8 cellular contexts compared by ENCODE assay signal in genomic region chr9:36597412-36598178, GRCh38. TPM values are rescaled to one million over a fixed set of nuclear protein-coding genes. Genes with fewer than 3 reads are reported as not detected.
A peak's percentile ranks its signal among the peaks of the same experiment; 100 is the strongest.
DNase-seq lines count a peak whose midpoint lies in the region; ATAC-seq and TF ChIP-seq lines count a peak whose summit lies in the region.

No MANE protein-coding gene starts in this region.

- no peak overlapping the region for H3K4me3 ChIP-seq in A673 (ENCODE audit: low read depth, low read length, poor library complexity, severe bottlenecking)
- H3K4me3 ChIP-seq in PC-3 (ENCODE audit: low read length) = no peak overlapping the region
- no peak overlapping the region for H3K4me3 ChIP-seq in tibial artery
- H3K4me3 ChIP-seq in upper lobe of left lung = no peak overlapping the region

- H3K79me2 ChIP-seq in PC-3 (ENCODE audit: low read length) = peaks cover 3% of the 10 kb centered on the region; the same call in 1 of the 2 replicates

- no peak overlapping the region for H2AFZ ChIP-seq in PC-3 (ENCODE audit: low read length)

- H3K27me3 ChIP-seq in A673 (replicated peaks; ENCODE audit: insufficient read depth, low read depth, low read length, poor library complexity) = no peaks in the 10 kb centered on the region
- H3K27me3 ChIP-seq in PC-3 (ENCODE audit: low read length) = no peaks in the 10 kb centered on the region
- H3K27me3 ChIP-seq in tibial artery = no peaks in the 10 kb centered on the region
- H3K27me3 ChIP-seq in upper lobe of left lung = no peaks in the 10 kb centered on the region

- no peaks in the 10 kb centered on the region for H3K9me2 ChIP-seq in PC-3 (replicated peaks; ENCODE audit: low read length)

- 76 to 81% methylated on average over 2 of the region's 2 CpGs for WGBS in upper lobe of left lung, 2 donors

- H3K4me1 ChIP-seq in A673 (ENCODE audit: insufficient read depth, low read length, poor library complexity, severe bottlenecking) (peaks cover 9% of the 10 kb centered on the region), PC-3 (ENCODE audit: insufficient read depth, low read length) (no peaks in the 10 kb centered on the region), tibial artery (no peaks in the 10 kb centered on the region), upper lobe of left lung (no peaks in the 10 kb centered on the region)

- CTCF ChIA-PET in A673 (lab: Charles Lee) (no interaction called here), PC-3 (lab: Charles Lee) (no interaction called here)

- POLR2A ChIA-PET in A673 (lab: Charles Lee; ENCODE audit: low non-redundant PET) (no interaction called here), PC-3 (lab: Charles Lee; ENCODE audit: unreplicated experiment) (no interaction called here)

- H3K27ac ChIP-seq in A673 (ENCODE audit: low read depth, low read length, poor library complexity, severe bottlenecking) (peak overlapping the region; percentile 58), PC-3 (ENCODE audit: low read length) (no peak overlapping the region), tibial artery (no peak overlapping the region), upper lobe of left lung (no peak overlapping the region)

- peaks cover 81% of the 10 kb centered on the region for H3K36me3 ChIP-seq in A673 (ENCODE audit: insufficient read depth, low read length, poor library complexity, severe bottlenecking)
- peaks cover 32% of the 10 kb centered on the region for H3K36me3 ChIP-seq in PC-3 (ENCODE audit: low read depth, low read length)
- no peaks in the 10 kb centered on the region for H3K36me3 ChIP-seq in tibial artery
- H3K36me3 ChIP-seq in upper lobe of left lung = no peaks in the 10 kb centered on the region

- H3K4me2 ChIP-seq in PC-3 (ENCODE audit: low read length) = no peak overlapping the region

- DNase-seq in A673 (ENCODE audit: low spot score) (peak; percentile 50), PC-3 (peak; percentile 47), fibroblast of the conjunctiva (ENCODE audit: low read depth) (peak; percentile 49), tibial artery (no peak), NCI-H524 treated with DMSO at 0.1 percent for 48 hours (lab: John Stamatoyannopoulos, UW) (no peak), upper lobe of left lung (no peak)

- no peaks in the 10 kb centered on the region for H4K20me1 ChIP-seq in PC-3 (ENCODE audit: low read length)

- H3F3A ChIP-seq in PC-3 (ENCODE audit: low read length, unreplicated experiment) = no peaks in the 10 kb centered on the region

- peak; percentile 78 for ATAC-seq in PC-3
- no peak for ATAC-seq in GM18907 (IDR thresholded peaks at IDR 0.05; ENCODE audit: unreplicated experiment)
- no peak for ATAC-seq in upper lobe of left lung (ENCODE audit: low FRiP score in 2 of 2)

- TF ChIP-seq CTCF in A673 (conservative IDR thresholded peaks at IDR 0.05; ENCODE audit: low read depth, low read length) = peak; percentile 52
- peak; percentile 77 for TF ChIP-seq CTCF in GM12872 (IDR thresholded peaks at IDR 0.05; ENCODE audit: insufficient read depth, low read depth, low read length)
- peak; percentile 59 for TF ChIP-seq CTCF in PC-3 (conservative IDR thresholded peaks at IDR 0.05; ENCODE audit: low read depth, low read length)
- peak; percentile 11 to 24 for TF ChIP-seq CTCF in tibial artery (IDR thresholded peaks at IDR 0.05)
- peak in 3 of 6 experiments; percentile 12 to 45 (median 44) for TF ChIP-seq CTCF in upper lobe of left lung (IDR thresholded peaks at IDR 0.05)

- no peak for TF ChIP-seq EP300 in upper lobe of left lung (IDR thresholded peaks at IDR 0.05)

- TF ChIP-seq POLR2A in upper lobe of left lung (IDR thresholded peaks at IDR 0.05) = no peak

- intact Hi-C loops in A673 (cut with micrococcal nuclease; ENCODE audit: unreplicated experiment) = no loop called here
- intact Hi-C loops in PC-3 (cut with micrococcal nuclease) = no loop called here
- intact Hi-C loops in tibial artery (cut with DNase I; ENCODE audit: low total_unique reads) = no loop called here

- BruUV-seq in A673 (replicated peaks; lab: Mats Ljungman, UMichigan) = no TSS peak
- BruUV-seq in PC-3 (replicated peaks; lab: Mats Ljungman, UMichigan) = no TSS peak

- no peak overlapping the region for H3K9ac ChIP-seq in PC-3 (ENCODE audit: low read length)

- H3K9me3 ChIP-seq in A673 (ENCODE audit: low read depth, low read length, poor library complexity, severe bottlenecking) (no peaks in the 10 kb centered on the region), PC-3 (ENCODE audit: low read length) (no peaks in the 10 kb centered on the region), tibial artery (no peaks in the 10 kb centered on the region), upper lobe of left lung (no peaks in the 10 kb centered on the region)

RNA-seq across cellular contexts. Expression of gene MELK, which starts 24.9 kb away (rescaled TPM):
- 80.9 and 87.8 TPM in 2 replicates for total RNA-seq in A673 (2021)
- 40.8 and 43.9 TPM in 2 replicates for total RNA-seq in PC-3 (2014; rRNA removed)
- 1 to 10 TPM in 4 of 6 donors, under 1 TPM in 1, not detected in 1; 0.55 to 4.0 (median 2.0) TPM for total RNA-seq in upper lobe of left lung

Comparison
In these comparisons a context has a peak if more than half of its experiments do, and no peak if none do; other contexts are left out.
1. DNase-seq: peak in A673 (single experiment), PC-3 (single experiment) and fibroblast of the conjunctiva (single experiment); none in tibial artery (0 of 2), NCI-H524 treated with DMSO at 0.1 percent for 48 hours (single experiment) and upper lobe of left lung (0 of 2).